Comparison of ENCODE assay signal across 6 cellular contexts in the genomic region with DNA sequence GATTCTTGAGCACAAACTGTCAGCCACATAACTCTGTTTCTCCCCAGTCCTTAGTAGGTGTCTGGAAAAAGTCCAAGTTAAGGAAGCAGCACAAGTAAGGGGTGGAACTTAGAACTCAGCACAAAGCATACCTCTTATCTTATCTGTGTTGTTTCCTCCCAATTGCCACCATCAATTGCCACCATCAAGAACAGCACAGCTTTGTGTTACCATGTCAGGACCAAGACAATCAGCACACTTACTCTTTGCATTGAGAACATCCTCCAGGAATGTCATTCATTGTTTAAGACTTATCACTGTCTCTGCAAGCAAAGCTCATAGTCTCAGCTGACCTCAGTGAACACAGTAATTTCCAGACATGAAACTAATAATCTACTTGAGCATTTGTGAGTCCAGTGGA.
"Had no signal": no experiment of that assay in that cellular context is flagged by ENCODE, and none has a peak within 500 bp of the region (broad histone marks: within the 10 kb centered on the region; RNA-seq: fewer than 3 reads in every experiment).

No MANE protein-coding gene starts in this region.

- DNase-seq: GM23248, GOT3, H7, HCEC 1CT, IMR-90 had no signal

- H3K9ac ChIP-seq: GM23248 had no signal

- H3K4me3 ChIP-seq: GM23248, K562 had no signal

- H3K27ac ChIP-seq: GM23248 had no signal
